In the genomic region with DNA sequence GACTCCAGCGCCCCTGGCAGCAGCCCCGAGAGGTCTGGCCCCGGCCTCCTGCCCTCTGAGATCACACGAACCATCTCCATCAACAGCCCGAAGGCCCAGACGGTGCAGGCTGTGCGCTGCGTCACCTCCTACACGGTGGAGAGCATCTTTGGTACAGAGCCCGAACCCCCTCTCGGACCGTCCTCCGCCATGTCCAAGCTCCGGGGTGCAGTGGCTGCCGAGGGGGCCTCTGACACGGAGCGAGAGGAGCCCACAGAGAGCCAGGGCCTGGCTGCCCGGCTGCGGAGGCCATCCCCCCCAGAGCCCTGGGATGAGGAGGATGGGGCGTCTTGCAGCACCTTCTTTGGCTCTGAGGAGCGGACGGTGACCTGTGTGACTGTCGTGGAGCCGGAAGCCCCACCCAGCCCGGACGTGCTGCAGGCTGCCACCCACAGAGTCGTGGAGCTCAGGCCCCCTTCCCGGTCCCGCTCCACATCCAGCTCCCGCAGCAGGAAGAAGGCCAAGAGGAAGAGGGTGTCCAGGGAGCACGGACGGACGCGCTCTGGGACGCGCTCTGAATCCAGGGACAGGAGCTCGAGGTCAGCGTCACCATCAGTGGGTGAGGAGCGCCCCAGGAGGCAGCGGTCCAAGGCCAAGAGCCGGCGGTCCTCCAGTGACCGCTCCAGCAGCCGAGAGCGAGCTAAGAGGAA, we compare ENCODE assay signal across 19 cellular contexts. TPM values are rescaled to one million over a fixed set of nuclear protein-coding genes. Genes with fewer than 3 reads are reported as not detected.
DNase-seq lines count a peak whose midpoint lies in the region; ATAC-seq and TF ChIP-seq lines count a peak whose summit lies in the region.
"Had no signal": no experiment of that assay in that cellular context is flagged by ENCODE, and none has a peak within 500 bp of the region (broad histone marks: within the 10 kb centered on the region; RNA-seq: fewer than 3 reads in every experiment).

No MANE protein-coding gene starts in this region.

- no peaks in the 10 kb centered on the region for H3K27me3 Mint-ChIP-seq in natural killer cell treated with Interleukin-12 subunit alpha and Interleukin-12 subunit beta and Interleukin-15 and Interleukin-18, amount 100 ng/mL, for 72 hours
- H3K27me3 Mint-ChIP-seq in natural killer cell (ENCODE audit: low read depth in 2 of 2) = no peaks in the 10 kb centered on the region
- H3K27me3 Mint-ChIP-seq in activated T-helper 2 cell treated with anti-CD3 and anti-CD28 coated beads, Interferon-gamma antibody, Interleukin-2, Interleukin-4, amounts not matched to agents 10 μg/mL and 5 μg/mL and 100 μg/mL, durations not matched to agents 14 hours and 24 hours and 36 hours (ENCODE audit: low read depth) = no peaks in the 10 kb centered on the region
- H3K27me3 Mint-ChIP-seq: B cell had no signal

- peaks cover 4 to 5% of the 10 kb centered on the region in 2 donors for H3K4me1 Mint-ChIP-seq in natural killer cell treated with Interleukin-12 subunit alpha and Interleukin-12 subunit beta and Interleukin-15 and Interleukin-18, amount 100 ng/mL, for 72 hours (ENCODE audit: low read depth in 2 of 2)
- H3K4me1 Mint-ChIP-seq in natural killer cell = peaks cover 5 to 6% of the 10 kb centered on the region in 2 donors
- no peaks in the 10 kb centered on the region for H3K4me1 Mint-ChIP-seq in activated T-helper 2 cell treated with anti-CD3 and anti-CD28 coated beads, Interferon-gamma antibody, Interleukin-2, Interleukin-4, amounts not matched to agents 10 μg/mL and 5 μg/mL and 100 μg/mL, durations not matched to agents 14 hours and 24 hours and 36 hours (ENCODE audit: low read depth)

- H3K4me1 ChIP-seq in OCI-LY7 (ENCODE audit: insufficient read depth, low read length, poor library complexity, severe bottlenecking) = no peaks in the 10 kb centered on the region
- H3K4me1 ChIP-seq in right lobe of liver = peaks cover 0 to 52% (median 25%) of the 10 kb centered on the region in 4 donors

- 72% methylated on average over 17 of the region's 45 CpGs for WGBS in right lobe of liver (ENCODE audit: insufficient coverage, low coverage, low lambda C conversion rate, missing lambda C conversion rate)

- POLR2A ChIA-PET in OCI-LY7 (lab: Charles Lee) = no interaction called here

- H3K9me2 ChIP-seq in OCI-LY7 (ENCODE audit: insufficient read depth, low read length) = no peaks in the 10 kb centered on the region

- CTCF ChIA-PET in OCI-LY7 (lab: Charles Lee; ENCODE audit: unreplicated experiment) = interaction anchor here (0.5 to 0.6 kb wide), 2 partner anchors 9 to 29 kb away, joined by 3 to 4 read pairs; no protein-coding TSS in a partner anchor

- H3K4me3 ChIP-seq in OCI-LY7 (ENCODE audit: low read depth, low read length, poor library complexity, severe bottlenecking) (no peak overlapping the region), right lobe of liver (no peak overlapping the region)
- H3K4me3 ChIP-seq: GM12878, GM23248, PC-9 had no signal

- peak; percentile 55 for DNase-seq in natural killer cell treated with Interleukin-12 subunit alpha and Interleukin-12 subunit beta and Interleukin-15 and Interleukin-18, amount 100 ng/mL, for 72 hours (ENCODE audit: low spot score)
- no peak for DNase-seq in natural killer cell
- no peak for DNase-seq in OCI-LY7 (ENCODE audit: low spot score)
- peak in 2 of 3 donors; percentile 55 to 57 for DNase-seq in right lobe of liver
- no peak for DNase-seq in central memory CD4-positive, alpha-beta T cell
- DNase-seq in NCI-H526 (lab: John Stamatoyannopoulos, UW) = no peak
- no peak for DNase-seq in activated T-helper 2 cell treated with anti-CD3 and anti-CD28 coated beads, Interferon-gamma antibody, Interleukin-2, Interleukin-4, amounts not matched to agents 10 μg/mL and 5 μg/mL and 100 μg/mL, durations not matched to agents 14 hours and 24 hours and 36 hours (ENCODE audit: low spot score)
- DNase-seq: DND-41, GDM1, GM23248, NCI-H1436 treated with DMSO at 0.1 percent for 48 hours, NCI-H2081 treated with DMSO at 0.1 percent for 48 hours, NCI-H510A, NCI-H82, PC-9 had no signal

- H3K9me3 ChIP-seq in OCI-LY7 (ENCODE audit: low read length) (no peaks in the 10 kb centered on the region), right lobe of liver (no peaks in the 10 kb centered on the region)

- no peak for TF ChIP-seq POLR2A in right lobe of liver (IDR thresholded peaks at IDR 0.05)

- intact Hi-C loops in natural killer cell (cut with micrococcal nuclease) = no loop called here
- intact Hi-C loops in OCI-LY7 (cut with micrococcal nuclease; ENCODE audit: unreplicated experiment) = no loop called here
- intact Hi-C loops in right lobe of liver (cut with DNase I) = no loop called here
- intact Hi-C loops in activated T-helper 2 cell treated with anti-CD3 and anti-CD28 coated beads, Interferon-gamma antibody, Interleukin-2, Interleukin-4, amounts not matched to agents 10 μg/mL and 5 μg/mL and 100 μg/mL, durations not matched to agents 14 hours and 24 hours and 36 hours (cut with micrococcal nuclease) = no loop called here

- BruUV-seq in OCI-LY7 (replicated peaks; lab: Mats Ljungman, UMichigan) = TSS peak; percentile 35

- no peaks in the 10 kb centered on the region for H3K9me3 Mint-ChIP-seq in natural killer cell treated with Interleukin-12 subunit alpha and Interleukin-12 subunit beta and Interleukin-15 and Interleukin-18, amount 100 ng/mL, for 72 hours
- H3K9me3 Mint-ChIP-seq in natural killer cell = no peaks in the 10 kb centered on the region
- H3K9me3 Mint-ChIP-seq in activated T-helper 2 cell treated with anti-CD3 and anti-CD28 coated beads, Interferon-gamma antibody, Interleukin-2, Interleukin-4, amounts not matched to agents 10 μg/mL and 5 μg/mL and 100 μg/mL, durations not matched to agents 14 hours and 24 hours and 36 hours = no peaks in the 10 kb centered on the region

- H4K20me1 ChIP-seq in OCI-LY7 (ENCODE audit: insufficient read depth, low read length) = no peaks in the 10 kb centered on the region

- H3K36me3 ChIP-seq in OCI-LY7 (ENCODE audit: insufficient read depth, low read length) = peaks cover 98% of the 10 kb centered on the region
- H3K36me3 ChIP-seq in right lobe of liver = peaks cover 6 to 94% (median 54%) of the 10 kb centered on the region in 4 donors

- no peak overlapping the region for H2AFZ ChIP-seq in OCI-LY7 (ENCODE audit: low read length)
- H2AFZ ChIP-seq: GM23248, PC-9 had no signal

- TF ChIP-seq CTCF in natural killer cell (IDR thresholded peaks at IDR 0.05) = no peak
- TF ChIP-seq CTCF in OCI-LY7 (conservative IDR thresholded peaks at IDR 0.05; ENCODE audit: low read length) = no peak
- no peak for TF ChIP-seq CTCF in right lobe of liver (IDR thresholded peaks at IDR 0.05)

- H3K27me3 ChIP-seq in right lobe of liver = no peaks in the 10 kb centered on the region

- H3K36me3 Mint-ChIP-seq in natural killer cell treated with Interleukin-12 subunit alpha and Interleukin-12 subunit beta and Interleukin-15 and Interleukin-18, amount 100 ng/mL, for 72 hours = no peaks in the 10 kb centered on the region
- no peaks in the 10 kb centered on the region for H3K36me3 Mint-ChIP-seq in natural killer cell
- H3K36me3 Mint-ChIP-seq in activated T-helper 2 cell treated with anti-CD3 and anti-CD28 coated beads, Interferon-gamma antibody, Interleukin-2, Interleukin-4, amounts not matched to agents 10 μg/mL and 5 μg/mL and 100 μg/mL, durations not matched to agents 14 hours and 24 hours and 36 hours (ENCODE audit: low read depth) = peaks cover 61% of the 10 kb centered on the region

- H3K4me2 ChIP-seq in OCI-LY7 (ENCODE audit: low read length) = no peak overlapping the region
- H3K4me2 ChIP-seq: PC-9 had no signal

- no peaks in the 10 kb centered on the region for H3K79me2 ChIP-seq in OCI-LY7 (ENCODE audit: insufficient read depth, low read depth, low read length)

- no peak for ATAC-seq in natural killer cell treated with Interleukin-12 subunit alpha and Interleukin-12 subunit beta and Interleukin-15 and Interleukin-18, amount 100 ng/mL, for 72 hours
- ATAC-seq in natural killer cell (no peak), right lobe of liver (no peak)
- ATAC-seq: GM12878, HCT116 had no signal

- H3K27ac ChIP-seq in OCI-LY7 (ENCODE audit: low read depth, low read length, poor library complexity, severe bottlenecking) = no peak overlapping the region
- no peak overlapping the region for H3K27ac ChIP-seq in right lobe of liver
- H3K27ac ChIP-seq: GM23248, HL-60, PC-9 had no signal

- no peak overlapping the region for H3K27ac Mint-ChIP-seq in natural killer cell treated with Interleukin-12 subunit alpha and Interleukin-12 subunit beta and Interleukin-15 and Interleukin-18, amount 100 ng/mL, for 72 hours
- H3K27ac Mint-ChIP-seq in natural killer cell = peak overlapping the region in 1 of 2 donors; percentile 63
- no peak overlapping the region for H3K27ac Mint-ChIP-seq in activated T-helper 2 cell treated with anti-CD3 and anti-CD28 coated beads, Interferon-gamma antibody, Interleukin-2, Interleukin-4, amounts not matched to agents 10 μg/mL and 5 μg/mL and 100 μg/mL, durations not matched to agents 14 hours and 24 hours and 36 hours
- H3K27ac Mint-ChIP-seq: B cell had no signal

- no peak overlapping the region for H3K4me3 Mint-ChIP-seq in natural killer cell treated with Interleukin-12 subunit alpha and Interleukin-12 subunit beta and Interleukin-15 and Interleukin-18, amount 100 ng/mL, for 72 hours
- no peak overlapping the region for H3K4me3 Mint-ChIP-seq in natural killer cell
- no peak overlapping the region for H3K4me3 Mint-ChIP-seq in activated T-helper 2 cell treated with anti-CD3 and anti-CD28 coated beads, Interferon-gamma antibody, Interleukin-2, Interleukin-4, amounts not matched to agents 10 μg/mL and 5 μg/mL and 100 μg/mL, durations not matched to agents 14 hours and 24 hours and 36 hours (ENCODE audit: low read depth)
- H3K4me3 Mint-ChIP-seq: B cell had no signal

RNA-seq across cellular contexts. Expression of a gene that starts 7.6 kb away (rescaled TPM):
- 10 to 100 TPM; 33.7 to 34.9 TPM for total RNA-seq in natural killer cell treated with Interleukin-12 subunit alpha and Interleukin-12 subunit beta and Interleukin-15 and Interleukin-18, amount 100 ng/mL, for 72 hours
- total RNA-seq in natural killer cell (10 to 100 TPM; 63.3 to 97.3 (median 77.3) TPM), OCI-LY7 (2022) (15.8 and 16.6 TPM in 2 replicates), right lobe of liver (10 to 100 TPM; 27.3 to 72.8 (median 47.7) TPM)
- 18.7 and 20.9 TPM in 2 replicates for total RNA-seq in OCI-LY7 (2014; rRNA removed; shearing (Covaris generic))
- 26.8 and 30.3 TPM in 2 replicates for total RNA-seq in activated T-helper 2 cell treated with anti-CD3 and anti-CD28 coated beads, Interferon-gamma antibody, Interleukin-2, Interleukin-4, amounts not matched to agents 10 μg/mL and 5 μg/mL and 100 μg/mL, durations not matched to agents 14 hours and 24 hours and 36 hours

RNA-seq across cellular contexts. Expression of a gene that starts 16.6 kb away (rescaled TPM):
- not detected for total RNA-seq in natural killer cell treated with Interleukin-12 subunit alpha and Interleukin-12 subunit beta and Interleukin-15 and Interleukin-18, amount 100 ng/mL, for 72 hours
- total RNA-seq in natural killer cell = not detected
- not detected in 2 replicates for total RNA-seq in OCI-LY7 (2014; rRNA removed; shearing (Covaris generic))
- not detected in 2 replicates for total RNA-seq in OCI-LY7 (2022)
- total RNA-seq in right lobe of liver = 100 to 1,000 TPM in 2 of 6 experiments, 10 to 100 TPM in 4; 59.4 to 162 (median 80.7) TPM
- total RNA-seq in activated T-helper 2 cell treated with anti-CD3 and anti-CD28 coated beads, Interferon-gamma antibody, Interleukin-2, Interleukin-4, amounts not matched to agents 10 μg/mL and 5 μg/mL and 100 μg/mL, durations not matched to agents 14 hours and 24 hours and 36 hours = not detected in 2 replicates
- total RNA-seq: B cell, GM12878, GM23248, PC-9 had no signal

RNA-seq across cellular contexts. Expression of a gene that starts 18.9 kb away (rescaled TPM):
- not detected for total RNA-seq in natural killer cell treated with Interleukin-12 subunit alpha and Interleukin-12 subunit beta and Interleukin-15 and Interleukin-18, amount 100 ng/mL, for 72 hours
- total RNA-seq in natural killer cell (not detected), OCI-LY7 (2022) (not detected in 2 replicates), right lobe of liver (not detected)
- not detected in 2 replicates for total RNA-seq in OCI-LY7 (2014; rRNA removed; shearing (Covaris generic))
- total RNA-seq in activated T-helper 2 cell treated with anti-CD3 and anti-CD28 coated beads, Interferon-gamma antibody, Interleukin-2, Interleukin-4, amounts not matched to agents 10 μg/mL and 5 μg/mL and 100 μg/mL, durations not matched to agents 14 hours and 24 hours and 36 hours = not detected in 2 replicates
- total RNA-seq: B cell, GM12878, GM23248, PC-9 had no signal

RNA-seq across cellular contexts. Expression of a gene that starts 29.0 kb away (rescaled TPM):
- total RNA-seq in natural killer cell treated with Interleukin-12 subunit alpha and Interleukin-12 subunit beta and Interleukin-15 and Interleukin-18, amount 100 ng/mL, for 72 hours = 1 to 10 TPM in 1 of 2 donors, under 1 TPM in 1; 0.48 to 1.3 TPM
- total RNA-seq in natural killer cell (1 to 10 TPM in 1 of 3 donors, under 1 TPM in 2; 0.49 to 1.2 (median 0.61) TPM), OCI-LY7 (2022) (3.1 and 3.5 TPM in 2 replicates), right lobe of liver (under 1 TPM in 4 of 6 experiments, not detected in 2; 0.31 to 0.90 (median 0.41) TPM)
- total RNA-seq in OCI-LY7 (2014; rRNA removed; shearing (Covaris generic)) = 0.16 and 2.2 TPM in 2 replicates
- 0.18 and 0.30 TPM in 2 replicates for total RNA-seq in activated T-helper 2 cell treated with anti-CD3 and anti-CD28 coated beads, Interferon-gamma antibody, Interleukin-2, Interleukin-4, amounts not matched to agents 10 μg/mL and 5 μg/mL and 100 μg/mL, durations not matched to agents 14 hours and 24 hours and 36 hours
- total RNA-seq: B cell, GM12878, GM23248 had no signal

RNA-seq across cellular contexts. Expression of a gene that starts 31.8 kb away (rescaled TPM):
- total RNA-seq in natural killer cell treated with Interleukin-12 subunit alpha and Interleukin-12 subunit beta and Interleukin-15 and Interleukin-18, amount 100 ng/mL, for 72 hours = 10 to 100 TPM; 49.2 to 85.7 TPM
- total RNA-seq in natural killer cell (10 to 100 TPM; 46.1 to 52.0 (median 46.9) TPM), OCI-LY7 (2022) (43.8 and 45.4 TPM in 2 replicates), right lobe of liver (10 to 100 TPM; 15.4 to 21.9 (median 20.3) TPM)
- 23.3 and 25.6 TPM in 2 replicates for total RNA-seq in OCI-LY7 (2014; rRNA removed; shearing (Covaris generic))
- 53.7 and 54.0 TPM in 2 replicates for total RNA-seq in activated T-helper 2 cell treated with anti-CD3 and anti-CD28 coated beads, Interferon-gamma antibody, Interleukin-2, Interleukin-4, amounts not matched to agents 10 μg/mL and 5 μg/mL and 100 μg/mL, durations not matched to agents 14 hours and 24 hours and 36 hours

Comparison
In these comparisons a context has a peak if more than half of its experiments do, and no peak if none do; other contexts are left out.
1. DNase-seq: peak in natural killer cell treated with Interleukin-12 subunit alpha and Interleukin-12 subunit beta and Interleukin-15 and Interleukin-18, amount 100 ng/mL, for 72 hours (single experiment) and right lobe of liver (2 of 3); none in natural killer cell (single experiment), OCI-LY7 (single experiment), central memory CD4-positive, alpha-beta T cell (single experiment), NCI-H526 (0 of 2) and activated T-helper 2 cell treated with anti-CD3 and anti-CD28 coated beads, Interferon-gamma antibody, Interleukin-2, Interleukin-4, amounts not matched to agents 10 μg/mL and 5 μg/mL and 100 μg/mL, durations not matched to agents 14 hours and 24 hours and 36 hours (single experiment).
2. RNA of a gene that starts 16.6 kb away (total RNA-seq): 59.4 to 162 TPM in right lobe of liver; not detected in natural killer cell treated with Interleukin-12 subunit alpha and Interleukin-12 subunit beta and Interleukin-15 and Interleukin-18, amount 100 ng/mL, for 72 hours, not detected in natural killer cell, not detected in OCI-LY7 and not detected in activated T-helper 2 cell treated with anti-CD3 and anti-CD28 coated beads, Interferon-gamma antibody, Interleukin-2, Interleukin-4, amounts not matched to agents 10 μg/mL and 5 μg/mL and 100 μg/mL, durations not matched to agents 14 hours and 24 hours and 36 hours; every median in the first group is over 10 times any median in the second.